In genomic region chr9:107547303-107547702, GRCh38 we compare ENCODE assay signal across 26 cellular contexts. TPM values are rescaled to one million over a fixed set of nuclear protein-coding genes. Genes with fewer than 3 reads are reported as not detected.
DNase-seq lines count a peak whose midpoint lies in the region; ATAC-seq and TF ChIP-seq lines count a peak whose summit lies in the region.
"Had no signal": no experiment of that assay in that cellular context is flagged by ENCODE, and none has a peak within 500 bp of the region (broad histone marks: within the 10 kb centered on the region; RNA-seq: fewer than 3 reads in every experiment).

No MANE protein-coding gene starts in this region.

- TF ChIP-seq CTCF in 22Rv1 (IDR thresholded peaks at IDR 0.05): no peak
- no peak for TF ChIP-seq CTCF in CD14-positive monocyte (IDR thresholded peaks at IDR 0.05)
- TF ChIP-seq CTCF in OCI-LY3 (IDR thresholded peaks at IDR 0.05; ENCODE audit: low read depth, low read length): no peak
- TF ChIP-seq CTCF in liver (IDR thresholded peaks at IDR 0.05; ENCODE audit: low read depth, low read length, missing input control): no peak

- 80% methylated on average over 2 of the region's 2 CpGs for WGBS in liver

- H3K4me3 ChIP-seq in OCI-LY3 (ENCODE audit: low read length) (no peak overlapping the region), liver (ENCODE audit: low read depth in 1 of 3, low read length in 3 of 3) (no peak overlapping the region)
- H3K4me3 ChIP-seq: body of pancreas, smooth muscle cell had no signal

- H3K27me3 ChIP-seq in OCI-LY3 (ENCODE audit: low read depth, low read length) (0 out of 2 replicates have a peak, but pooled peaks cover 8% of the 10 kb centered on the region), liver (ENCODE audit: control insufficient read depth in 4 of 4, insufficient read depth in 4 of 4, low read length in 3 of 4) (no peaks in the 10 kb centered on the region)
- H3K27me3 ChIP-seq: body of pancreas had no signal

- no peaks in the 10 kb centered on the region for H3K36me3 ChIP-seq in OCI-LY3 (replicated peaks; ENCODE audit: low read depth, low read length)
- H3K36me3 ChIP-seq in liver (ENCODE audit: control insufficient read depth in 4 of 4, insufficient read depth in 3 of 4, low read depth in 1 of 4, low read length in 3 of 4): no peaks in the 10 kb centered on the region

- H3K27ac Mint-ChIP-seq in CD14-positive monocyte: peak overlapping the region; percentile 96 to 99 (median 96)
- H3K27ac Mint-ChIP-seq: activated naive CD8-positive, alpha-beta T cell treated with anti-CD3 and anti-CD28 coated beads, Interleukin-2, amount 50 U/mL, for 24 hours; natural killer cell treated with Interleukin-12 subunit alpha and Interleukin-12 subunit beta and Interleukin-15 and Interleukin-18, amount 100 ng/mL, for 72 hours had no signal

- H3K4me2 ChIP-seq in OCI-LY3 (ENCODE audit: low read length): 0 out of 2 replicates have a peak overlapping the region, but pooled peaks have one; percentile 7
- H3K4me2 ChIP-seq: smooth muscle cell had no signal

- H3K4me1 ChIP-seq in OCI-LY3 (ENCODE audit: low read length) (peaks cover 9% of the 10 kb centered on the region), liver (ENCODE audit: control insufficient read depth in 4 of 4, insufficient read depth in 4 of 4, low read length in 3 of 4) (peaks cover 12 to 29% (median 14%) of the 10 kb centered on the region in 4 donors)

- H3K27ac ChIP-seq in 22Rv1: peak overlapping the region; percentile 73
- H3K27ac ChIP-seq in OCI-LY3 (ENCODE audit: low read length): no peak overlapping the region
- peak overlapping the region; percentile 17 to 29 for H3K27ac ChIP-seq in liver (ENCODE audit: low read depth in 1 of 2, low read length in 2 of 2)
- H3K27ac ChIP-seq: C4-2B had no signal

- H3K4me1 Mint-ChIP-seq in CD14-positive monocyte: peaks cover 27% of the 10 kb centered on the region
- H3K4me1 Mint-ChIP-seq: activated naive CD8-positive, alpha-beta T cell treated with anti-CD3 and anti-CD28 coated beads, Interleukin-2, amount 50 U/mL, for 24 hours had no signal

- no peak overlapping the region for H2AFZ ChIP-seq in OCI-LY3 (ENCODE audit: low read depth, low read length)

- intact Hi-C loops in CD14-positive monocyte (cut with micrococcal nuclease): loop anchor here (5.0 to 10.0 kb wide), 3 partner anchors 55 to 87 kb away; no protein-coding TSS in a partner anchor

- H4K20me1 ChIP-seq in OCI-LY3 (ENCODE audit: insufficient read depth, low read length): no peaks in the 10 kb centered on the region

- no peak for ATAC-seq in GM21515 (IDR thresholded peaks at IDR 0.05; ENCODE audit: unreplicated experiment)
- ATAC-seq: activated naive CD8-positive, alpha-beta T cell treated with anti-CD3 and anti-CD28 coated beads, Interleukin-2, amount 50 U/mL, for 24 hours; natural killer cell treated with Interleukin-12 subunit alpha and Interleukin-12 subunit beta and Interleukin-15 and Interleukin-18, amount 100 ng/mL, for 72 hours had no signal

- H3K9ac ChIP-seq in OCI-LY3 (ENCODE audit: low read length) (no peak overlapping the region), liver (ENCODE audit: low read depth in 1 of 2, low read length in 2 of 2) (no peak overlapping the region)

- peaks cover 0 to 2% (median 0%) of the 10 kb centered on the region in 7 donors for H3K9me3 Mint-ChIP-seq in CD14-positive monocyte
- H3K9me3 Mint-ChIP-seq: activated naive CD8-positive, alpha-beta T cell treated with anti-CD3 and anti-CD28 coated beads, Interleukin-2, amount 50 U/mL, for 24 hours; activated T-cell treated with anti-CD3 and anti-CD28 coated beads, Interleukin-2, amount 50 U/mL, for 24 hours; natural killer cell treated with Interleukin-12 subunit alpha and Interleukin-12 subunit beta and Interleukin-15 and Interleukin-18, amount 100 ng/mL, for 72 hours had no signal

- no peaks in the 10 kb centered on the region for H3K9me3 ChIP-seq in OCI-LY3 (ENCODE audit: insufficient read depth, low read length)
- no peaks in the 10 kb centered on the region for H3K9me3 ChIP-seq in liver (ENCODE audit: control insufficient read depth in 4 of 4, low read length in 3 of 4)
- H3K9me3 ChIP-seq: body of pancreas had no signal

- DNase-seq in CD14-positive monocyte (ENCODE audit: low spot score) (no peak), HUDEP-2 (lab: John Stamatoyannopoulos, UW; ENCODE audit: unreplicated experiment in 76 of 76) (no peak), GF-D8 (lab: John Stamatoyannopoulos, UW) (no peak)
- no peak for DNase-seq in activated naive CD4-positive, alpha-beta T cell treated with Interleukin-2 at 50 U/mL for 16 hours
- DNase-seq: activated CD4-positive, alpha-beta T cell treated with anti-CD3 and anti-CD28 coated beads for 4 hours; activated gamma-delta T cell treated with Interleukin-2 at 50 U/mL for 16 hours; activated naive CD8-positive, alpha-beta T cell treated with anti-CD3 and anti-CD28 coated beads, Interleukin-2, amount 50 U/mL, for 24 hours; activated T-cell treated with anti-CD3 and anti-CD28 coated beads, Interleukin-2, amount 50 U/mL, for 24 hours; cerebellar nuclear complex; H7; islet precursor cell; KG1; MM.1S; NCI-H1436; NCI-H2081 treated with DMSO at 0.1 percent for 48 hours; NCI-H774; stimulated activated CD4-positive, alpha-beta T cell treated with anti-CD3 and anti-CD28 coated beads, Interleukin-1b, Interleukin-23, amount 100 ng/mL, for 48 hours; stimulated activated CD8-positive, alpha-beta memory T cell treated with anti-CD3 and anti-CD28 coated beads, Interleukin-4, amount 100 ng/mL, for 48 hours had no signal

- peak overlapping the region in 1 of 2 donors; percentile 52 for H3K4me3 Mint-ChIP-seq in CD14-positive monocyte
- H3K4me3 Mint-ChIP-seq: activated naive CD8-positive, alpha-beta T cell treated with anti-CD3 and anti-CD28 coated beads, Interleukin-2, amount 50 U/mL, for 24 hours; activated T-cell treated with anti-CD3 and anti-CD28 coated beads, Interleukin-2, amount 50 U/mL, for 24 hours; natural killer cell treated with Interleukin-12 subunit alpha and Interleukin-12 subunit beta and Interleukin-15 and Interleukin-18, amount 100 ng/mL, for 72 hours had no signal

- H3K27me3 Mint-ChIP-seq in CD14-positive monocyte (ENCODE audit: low read depth in 3 of 3): peaks cover 0 to 4% (median 0%) of the 10 kb centered on the region in 3 donors
- H3K27me3 Mint-ChIP-seq: activated T-cell treated with anti-CD3 and anti-CD28 coated beads, Interleukin-2, amount 50 U/mL, for 24 hours had no signal

- TF ChIP-seq RAD21 in liver (IDR thresholded peaks at IDR 0.05): no peak

- H3K36me3 Mint-ChIP-seq in CD14-positive monocyte: peaks cover 0 to 5% of the 10 kb centered on the region in 2 donors
- H3K36me3 Mint-ChIP-seq: natural killer cell treated with Interleukin-12 subunit alpha and Interleukin-12 subunit beta and Interleukin-15 and Interleukin-18, amount 100 ng/mL, for 72 hours had no signal

- H3K79me2 ChIP-seq in OCI-LY3 (ENCODE audit: low read length): no peaks in the 10 kb centered on the region

TF ChIP-seq in liver, 16 proteins besides CTCF, POLR2A, EP300 and RAD21:
- TF ChIP-seq MAX (IDR thresholded peaks at IDR 0.05) (no peak), SP1 (IDR thresholded peaks at IDR 0.05) (no peak), YY1 (IDR thresholded peaks at IDR 0.05) (no peak), HNF4A (conservative IDR thresholded peaks at IDR 0.05) (no peak), ATF3 (IDR thresholded peaks at IDR 0.05) (no peak)

RNA-seq across cellular contexts. Expression of gene KLF4, which starts 57.7 kb away (rescaled TPM):
- polyA plus RNA-seq in CD14-positive monocyte (10 to 100 TPM; 36.6 to 37.2 TPM), liver (1 to 10 TPM; 1.1 to 2.7 TPM)
- total RNA-seq in liver: 1 to 10 TPM; 3.8 to 7.4 TPM

Comparison
In these comparisons a context has a peak if more than half of its experiments do, and no peak if none do; other contexts are left out.
1. RNA of gene KLF4, which starts 57.7 kb away (polyA plus RNA-seq): 36.6 to 37.2 TPM in CD14-positive monocyte; 1.1 to 2.7 TPM in liver; every median in the first group is over 10 times any median in the second.